In genomic region chr2:174967693-174968260, GRCh38 we compare ENCODE assay signal across 26 cellular contexts. TPM values are rescaled to one million over a fixed set of nuclear protein-coding genes. Genes with fewer than 3 reads are reported as not detected.
DNase-seq lines count a peak whose midpoint lies in the region; ATAC-seq, FAIRE-seq and TF ChIP-seq lines count a peak whose summit lies in the region.
"Had no signal": no experiment of that assay in that cellular context is flagged by ENCODE, and none has a peak within 500 bp of the region (broad histone marks: within the 10 kb centered on the region; RNA-seq: fewer than 3 reads in every experiment).

No MANE protein-coding gene starts in this region.

- H3F3A ChIP-seq in PC-9 (ENCODE audit: insufficient read depth, low read depth) = peaks cover 8% of the 10 kb centered on the region

- peaks cover 7% of the 10 kb centered on the region for H3K27me3 Mint-ChIP-seq in activated CD4-positive, alpha-beta T cell treated with anti-CD3 and anti-CD28 coated beads, Interleukin-2, amount 10 ng/mL, durations not matched to agents 24 days and 14 days
- H3K27me3 Mint-ChIP-seq: activated naive CD8-positive, alpha-beta T cell treated with anti-CD3 and anti-CD28 coated beads for 36 hours had no signal

- dilution Hi-C loops in keratinocyte (cut with MboI; ENCODE audit: extremely low pct_ligation_motif_present, low sequenced_read_pairs) = loop anchor here (25.0 kb wide), 1 partner anchor 205 kb away; the partner anchor contains the start of gene CHRNA1

- peak; percentile 38 for ATAC-seq in left ventricle myocardium superior
- no peak for ATAC-seq in heart left ventricle
- ATAC-seq: HCT116, T-helper 17 cell had no signal

- peak; percentile 39 for FAIRE-seq in keratinocyte (lab: Jason Lieb, UNC)

- H3K27me3 ChIP-seq in heart left ventricle (no peaks in the 10 kb centered on the region), keratinocyte (ENCODE audit: control insufficient read depth, extremely low read depth, insufficient read depth, low read length) (no peaks in the 10 kb centered on the region), PC-9 (ENCODE audit: insufficient read depth, low read depth) (no peaks in the 10 kb centered on the region)
- H3K27me3 ChIP-seq: uterus had no signal

- H3K36me3 ChIP-seq in heart left ventricle (no peaks in the 10 kb centered on the region), keratinocyte (ENCODE audit: control insufficient read depth in 2 of 2, extremely low read depth in 1 of 2, insufficient read depth in 2 of 2, low read length in 2 of 2) (no peaks in the 10 kb centered on the region), PC-9 (ENCODE audit: low read depth) (no peaks in the 10 kb centered on the region)
- H3K36me3 ChIP-seq: neutrophil, prostate gland, thoracic aorta, uterus had no signal

- TF ChIP-seq CTCF in heart left ventricle (IDR thresholded peaks at IDR 0.05) = no peak
- TF ChIP-seq CTCF in keratinocyte (optimal IDR thresholded peaks at IDR 0.05 in 1 of 3, IDR thresholded peaks at IDR 0.05 in 1 of 3, conservative IDR thresholded peaks at IDR 0.05 in 1 of 3; ENCODE audit: extremely low read depth in 1 of 3, insufficient read depth in 2 of 3, low read length in 3 of 3) = no peak
- TF ChIP-seq CTCF in PC-9 (conservative IDR thresholded peaks at IDR 0.05) = no peak

- H3K4me1 ChIP-seq in heart left ventricle = peaks cover 0 to 54% (median 33%) of the 10 kb centered on the region in 12 donors
- H3K4me1 ChIP-seq in keratinocyte (ENCODE audit: control insufficient read depth, extremely low read depth, insufficient read depth, low read length) = peaks cover 15% of the 10 kb centered on the region
- peaks cover 9% of the 10 kb centered on the region for H3K4me1 ChIP-seq in PC-9 (replicated peaks; ENCODE audit: insufficient read depth)
- H3K4me1 ChIP-seq: prostate gland, uterus had no signal

- intact Hi-C loops in left ventricle myocardium superior (cut with micrococcal nuclease) (no loop called here), heart left ventricle (cut with DNase I) (no loop called here), PC-9 (cut with micrococcal nuclease; ENCODE audit: unreplicated experiment) (no loop called here)
- intact Hi-C loops in activated CD4-positive, alpha-beta T cell treated with anti-CD3 and anti-CD28 coated beads, Interleukin-2, amount 10 ng/mL, durations not matched to agents 24 days and 14 days (cut with micrococcal nuclease) = no loop called here

- no peaks in the 10 kb centered on the region for H3K9me3 ChIP-seq in heart left ventricle
- H3K9me3 ChIP-seq in keratinocyte (ENCODE audit: control insufficient read depth, low read depth, low read length) = no peaks in the 10 kb centered on the region
- peaks cover 3% of the 10 kb centered on the region; the same call in 1 of the 2 replicates for H3K9me3 ChIP-seq in PC-9 (ENCODE audit: insufficient read depth, low read depth)
- H3K9me3 ChIP-seq: neutrophil, prostate gland, thoracic aorta, uterus had no signal

- H3K4me1 Mint-ChIP-seq in activated CD4-positive, alpha-beta T cell treated with anti-CD3 and anti-CD28 coated beads, Interleukin-2, amount 10 ng/mL, durations not matched to agents 24 days and 14 days = peaks cover 8% of the 10 kb centered on the region
- H3K4me1 Mint-ChIP-seq: memory B cell had no signal

- H3K36me3 Mint-ChIP-seq in activated CD4-positive, alpha-beta T cell treated with anti-CD3 and anti-CD28 coated beads, Interleukin-2, amount 10 ng/mL, durations not matched to agents 24 days and 14 days (ENCODE audit: low read depth) = no peaks in the 10 kb centered on the region
- H3K36me3 Mint-ChIP-seq: activated naive CD8-positive, alpha-beta T cell treated with anti-CD3 and anti-CD28 coated beads for 36 hours; CD8-positive, alpha-beta memory T cell; memory B cell had no signal

- H3K9me3 Mint-ChIP-seq in activated CD4-positive, alpha-beta T cell treated with anti-CD3 and anti-CD28 coated beads, Interleukin-2, amount 10 ng/mL, durations not matched to agents 24 days and 14 days = no peaks in the 10 kb centered on the region
- H3K9me3 Mint-ChIP-seq: activated naive CD8-positive, alpha-beta T cell treated with anti-CD3 and anti-CD28 coated beads for 36 hours; CD8-positive, alpha-beta memory T cell; stimulated activated naive CD8-positive, alpha-beta T cell treated with anti-CD3 and anti-CD28 coated beads, Interleukin-15, Interleukin-2, amounts not matched to agents 100 ng/mL and 50 ng/mL, for 24 hours had no signal

- H4K20me1 ChIP-seq in keratinocyte (ENCODE audit: control insufficient read depth, extremely low read depth, insufficient read depth, low read length) (no peaks in the 10 kb centered on the region), PC-9 (ENCODE audit: insufficient read depth) (no peaks in the 10 kb centered on the region)

- H3K9ac ChIP-seq in keratinocyte (ENCODE audit: control insufficient read depth, extremely low read depth, insufficient read depth, low read length) = no peak overlapping the region

- H3K27ac Mint-ChIP-seq in activated CD4-positive, alpha-beta T cell treated with anti-CD3 and anti-CD28 coated beads, Interleukin-2, amount 10 ng/mL, durations not matched to agents 24 days and 14 days = no peak overlapping the region
- H3K27ac Mint-ChIP-seq: activated naive CD8-positive, alpha-beta T cell treated with anti-CD3 and anti-CD28 coated beads for 36 hours; CD8-positive, alpha-beta memory T cell; memory B cell; stimulated activated naive CD8-positive, alpha-beta T cell treated with anti-CD3 and anti-CD28 coated beads, Interleukin-15, Interleukin-2, amounts not matched to agents 100 ng/mL and 50 ng/mL, for 24 hours; T-helper 17 cell had no signal

- H3K9me1 ChIP-seq in keratinocyte (ENCODE audit: control insufficient read depth, extremely low read depth, insufficient read depth, low read length) = no peaks in the 10 kb centered on the region

- 0 out of 2 replicates have a peak, but pooled peaks cover 5% of the 10 kb centered on the region for H3K9me2 ChIP-seq in PC-9 (ENCODE audit: insufficient read depth)

- H2AFZ ChIP-seq in keratinocyte (ENCODE audit: control insufficient read depth, low read length) (no peak overlapping the region), PC-9 (no peak overlapping the region)

- CTCF ChIA-PET in PC-9 (lab: Charles Lee) = no interaction called here

- no peaks in the 10 kb centered on the region for H3K79me2 ChIP-seq in keratinocyte (ENCODE audit: control insufficient read depth, insufficient read depth, low read length)
- H3K79me2 ChIP-seq in PC-9 (ENCODE audit: low read depth) = no peaks in the 10 kb centered on the region

- H3K27ac ChIP-seq in heart left ventricle (no peak overlapping the region), keratinocyte (ENCODE audit: control insufficient read depth, insufficient read depth, low read length) (no peak overlapping the region), PC-9 (no peak overlapping the region)
- H3K27ac ChIP-seq: neutrophil, prostate gland, thoracic aorta, uterus had no signal

- no peak overlapping the region for H3K4me3 Mint-ChIP-seq in activated CD4-positive, alpha-beta T cell treated with anti-CD3 and anti-CD28 coated beads, Interleukin-2, amount 10 ng/mL, durations not matched to agents 24 days and 14 days
- H3K4me3 Mint-ChIP-seq: activated naive CD8-positive, alpha-beta T cell treated with anti-CD3 and anti-CD28 coated beads for 36 hours; CD8-positive, alpha-beta memory T cell; memory B cell; stimulated activated naive CD8-positive, alpha-beta T cell treated with anti-CD3 and anti-CD28 coated beads, Interleukin-15, Interleukin-2, amounts not matched to agents 100 ng/mL and 50 ng/mL, for 24 hours; T-helper 17 cell had no signal

- no peak for TF ChIP-seq POLR2A in heart left ventricle (IDR thresholded peaks at IDR 0.05)

- no peak overlapping the region for H3K4me3 ChIP-seq in heart left ventricle
- H3K4me3 ChIP-seq in keratinocyte (ENCODE audit: control insufficient read depth in 2 of 3, extremely low read depth in 1 of 3, insufficient read depth in 2 of 3, low read depth in 1 of 3, low read length in 3 of 3) = no peak overlapping the region
- H3K4me3 ChIP-seq in PC-9 = no peak overlapping the region
- H3K4me3 ChIP-seq: prostate gland, thoracic aorta, uterus had no signal

- H3K4me2 ChIP-seq in keratinocyte (ENCODE audit: control insufficient read depth, extremely low read depth, insufficient read depth, low read depth, low read length) (no peak overlapping the region), PC-9 (no peak overlapping the region)

- WGBS in heart left ventricle, 4 donors = 48 to 54% (median 51%) methylated on average over 3 of the region's 3 CpGs

- DNase-seq in left ventricle myocardium superior (no peak), heart left ventricle (no peak), amniotic epithelial cell (ENCODE audit: low read depth) (peak; percentile 40), keratinocyte (ENCODE audit: low read depth, low spot score) (no peak), cerebellar nuclear complex (lab: John Stamatoyannopoulos, UW) (no peak), SW 1271 (lab: John Stamatoyannopoulos, UW) (no peak), PC-9 (no peak)
- DNase-seq in activated CD4-positive, alpha-beta T cell treated with anti-CD3 and anti-CD28 coated beads, Interleukin-2, amount 10 ng/mL, durations not matched to agents 24 days and 14 days = no peak
- DNase-seq: activated CD8-positive, alpha-beta memory T cell treated with anti-CD3 and anti-CD28 coated beads for 24 hours; activated effector memory CD4-positive, alpha-beta T cell treated with Interleukin-2 at 50 U/mL for 16 hours; activated naive CD8-positive, alpha-beta T cell treated with anti-CD3 and anti-CD28 coated beads for 36 hours; CD8-positive, alpha-beta memory T cell; DMS153; Karpas-422; NCI-H1436 treated with DMSO at 0.1 percent for 48 hours; NCI-H446 treated with DMSO at 0.1 percent for 48 hours; NCI-H82; RPMI8226; T-helper 17 cell; uterus had no signal

- BruUV-seq in PC-9 (replicated peaks; lab: Mats Ljungman, UMichigan) = no TSS peak

- POLR2A ChIA-PET in PC-9 (lab: Charles Lee; ENCODE audit: unreplicated experiment) = no interaction called here

RNA-seq across cellular contexts. Expression of gene CHN1, which starts 37.4 kb away (rescaled TPM):
- total RNA-seq in left ventricle myocardium superior (16.6 TPM), heart left ventricle (10 to 100 TPM in 8 of 9 donors, 1 to 10 TPM in 1; 8.6 to 24.3 (median 19.3) TPM), PC-9 (2021) (11.8 and 14.0 TPM in 2 replicates)
- polyA plus RNA-seq in heart left ventricle (10 to 100 TPM in 1 of 2 donors, 1 to 10 TPM in 1; 6.9 to 10.2 TPM), keratinocyte (1.9 to 2.3 TPM (median 2.2 TPM) in 3 replicates)
- polyA plus RNA-seq in keratinocyte (2011; ENCODE audit: low read depth) = not detected
- 1.0 and 2.1 TPM in 2 replicates for polyA plus RNA-seq in keratinocyte (2011; cell fraction: cytosol; rRNA removed)
- 1.7 and 1.9 TPM in 2 replicates for polyA plus RNA-seq in keratinocyte (2011; cell fraction: nucleus; rRNA removed)
- 0.51 and 0.76 TPM in 2 replicates for polyA plus RNA-seq in keratinocyte (2012; ENCODE audit: low replicate concordance)
- 0.66 to 8.1 TPM (median 1.8 TPM) in 3 replicates for polyA minus RNA-seq in keratinocyte
- polyA minus RNA-seq in keratinocyte (2011; cell fraction: cytosol; rRNA and poly(A)+ RNA removed) = 1.9 TPM
- 1.7 and 4.0 TPM in 2 replicates for polyA minus RNA-seq in keratinocyte (2011; cell fraction: nucleus; rRNA and poly(A)+ RNA removed)
- total RNA-seq in activated CD4-positive, alpha-beta T cell treated with anti-CD3 and anti-CD28 coated beads, Interleukin-2, amount 10 ng/mL, durations not matched to agents 24 days and 14 days = 3.1 and 5.1 TPM in 2 replicates
